1 cellular context compared by ENCODE assay signal in the genomic region with DNA sequence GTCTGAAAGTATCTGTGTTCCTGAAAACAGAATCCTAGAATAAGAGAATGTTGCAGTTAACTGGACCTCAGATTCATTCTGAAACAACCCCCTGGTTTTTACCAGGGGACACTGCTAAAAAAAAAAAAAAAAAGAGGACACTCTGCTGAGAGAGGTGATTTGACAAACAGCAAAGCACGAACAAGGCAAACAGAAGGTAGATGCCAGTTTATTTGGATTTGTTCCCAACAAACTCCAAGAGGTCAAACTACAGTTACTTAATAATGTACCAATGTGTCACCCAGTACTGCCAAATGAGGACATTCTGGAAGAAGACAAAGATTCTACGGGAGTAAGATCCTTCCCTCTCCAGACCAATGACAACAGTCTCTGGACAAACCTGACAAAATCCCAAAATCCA.
TF ChIP-seq lines count a peak whose summit lies in the region.

No MANE protein-coding gene starts in this region.

TF ChIP-seq in HepG2, 621 proteins besides CTCF, POLR2A, EP300 and RAD21:
- TF ChIP-seq, protein P1, sequence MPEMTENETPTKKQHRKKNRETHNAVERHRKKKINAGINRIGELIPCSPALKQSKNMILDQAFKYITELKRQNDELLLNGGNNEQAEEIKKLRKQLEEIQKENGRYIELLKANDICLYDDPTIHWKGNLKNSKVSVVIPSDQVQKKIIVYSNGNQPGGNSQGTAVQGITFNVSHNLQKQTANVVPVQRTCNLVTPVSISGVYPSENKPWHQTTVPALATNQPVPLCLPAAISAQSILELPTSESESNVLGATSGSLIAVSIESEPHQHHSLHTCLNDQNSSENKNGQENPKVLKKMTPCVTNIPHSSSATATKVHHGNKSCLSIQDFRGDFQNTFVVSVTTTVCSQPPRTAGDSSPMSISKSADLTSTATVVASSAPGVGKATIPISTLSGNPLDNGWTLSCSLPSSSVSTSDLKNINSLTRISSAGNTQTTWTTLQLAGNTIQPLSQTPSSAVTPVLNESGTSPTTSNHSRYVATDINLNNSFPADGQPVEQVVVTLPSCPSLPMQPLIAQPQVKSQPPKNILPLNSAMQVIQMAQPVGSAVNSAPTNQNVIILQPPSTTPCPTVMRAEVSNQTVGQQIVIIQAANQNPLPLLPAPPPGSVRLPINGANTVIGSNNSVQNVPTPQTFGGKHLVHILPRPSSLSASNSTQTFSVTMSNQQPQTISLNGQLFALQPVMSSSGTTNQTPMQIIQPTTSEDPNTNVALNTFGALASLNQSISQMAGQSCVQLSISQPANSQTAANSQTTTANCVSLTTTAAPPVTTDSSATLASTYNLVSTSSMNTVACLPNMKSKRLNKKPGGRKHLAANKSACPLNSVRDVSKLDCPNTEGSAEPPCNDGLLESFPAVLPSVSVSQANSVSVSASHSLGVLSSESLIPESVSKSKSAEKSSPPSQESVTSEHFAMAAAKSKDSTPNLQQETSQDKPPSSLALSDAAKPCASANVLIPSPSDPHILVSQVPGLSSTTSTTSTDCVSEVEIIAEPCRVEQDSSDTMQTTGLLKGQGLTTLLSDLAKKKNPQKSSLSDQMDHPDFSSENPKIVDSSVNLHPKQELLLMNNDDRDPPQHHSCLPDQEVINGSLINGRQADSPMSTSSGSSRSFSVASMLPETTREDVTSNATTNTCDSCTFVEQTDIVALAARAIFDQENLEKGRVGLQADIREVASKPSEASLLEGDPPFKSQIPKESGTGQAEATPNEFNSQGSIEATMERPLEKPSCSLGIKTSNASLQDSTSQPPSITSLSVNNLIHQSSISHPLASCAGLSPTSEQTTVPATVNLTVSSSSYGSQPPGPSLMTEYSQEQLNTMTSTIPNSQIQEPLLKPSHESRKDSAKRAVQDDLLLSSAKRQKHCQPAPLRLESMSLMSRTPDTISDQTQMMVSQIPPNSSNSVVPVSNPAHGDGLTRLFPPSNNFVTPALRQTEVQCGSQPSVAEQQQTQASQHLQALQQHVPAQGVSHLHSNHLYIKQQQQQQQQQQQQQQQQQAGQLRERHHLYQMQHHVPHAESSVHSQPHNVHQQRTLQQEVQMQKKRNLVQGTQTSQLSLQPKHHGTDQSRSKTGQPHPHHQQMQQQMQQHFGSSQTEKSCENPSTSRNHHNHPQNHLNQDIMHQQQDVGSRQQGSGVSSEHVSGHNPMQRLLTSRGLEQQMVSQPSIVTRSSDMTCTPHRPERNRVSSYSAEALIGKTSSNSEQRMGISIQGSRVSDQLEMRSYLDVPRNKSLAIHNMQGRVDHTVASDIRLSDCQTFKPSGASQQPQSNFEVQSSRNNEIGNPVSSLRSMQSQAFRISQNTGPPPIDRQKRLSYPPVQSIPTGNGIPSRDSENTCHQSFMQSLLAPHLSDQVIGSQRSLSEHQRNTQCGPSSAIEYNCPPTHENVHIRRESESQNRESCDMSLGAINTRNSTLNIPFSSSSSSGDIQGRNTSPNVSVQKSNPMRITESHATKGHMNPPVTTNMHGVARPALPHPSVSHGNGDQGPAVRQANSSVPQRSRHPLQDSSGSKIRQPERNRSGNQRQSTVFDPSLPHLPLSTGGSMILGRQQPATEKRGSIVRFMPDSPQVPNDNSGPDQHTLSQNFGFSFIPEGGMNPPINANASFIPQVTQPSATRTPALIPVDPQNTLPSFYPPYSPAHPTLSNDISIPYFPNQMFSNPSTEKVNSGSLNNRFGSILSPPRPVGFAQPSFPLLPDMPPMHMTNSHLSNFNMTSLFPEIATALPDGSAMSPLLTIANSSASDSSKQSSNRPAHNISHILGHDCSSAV (CRISPR knock-in tag; IDR thresholded peaks at IDR 0.05; ENCODE audit: borderline replicate concordance), result no peak
- TF ChIP-seq ELF3 (CRISPR knock-in tag; IDR thresholded peaks at IDR 0.05), result no peak
- TF ChIP-seq KDM1A (CRISPR knock-in tag; IDR thresholded peaks at IDR 0.05), result no peak
- no peak for TF ChIP-seq CBX1 (IDR thresholded peaks at IDR 0.05; ENCODE audit: low read depth)
- no peak for TF ChIP-seq MEF2D (CRISPR knock-in tag; IDR thresholded peaks at IDR 0.05)
- TF ChIP-seq EZH2 (conservative IDR thresholded peaks at IDR 0.05; ENCODE audit: low read depth, low read length), result no peak
- 0 out of 2 replicates have a peak, but pooled peaks have one; percentile 10 for TF ChIP-seq RARA (CRISPR knock-in tag; IDR thresholded peaks at IDR 0.05)
- TF ChIP-seq KLF9 (CRISPR knock-in tag; IDR thresholded peaks at IDR 0.05; ENCODE audit: low read depth), result no peak
- no peak for TF ChIP-seq RBM22 (optimal IDR thresholded peaks at IDR 0.05; ENCODE audit: low read length)
- no peak for TF ChIP-seq ZBTB7B (CRISPR knock-in tag; IDR thresholded peaks at IDR 0.05)
- TF ChIP-seq, protein P2, sequence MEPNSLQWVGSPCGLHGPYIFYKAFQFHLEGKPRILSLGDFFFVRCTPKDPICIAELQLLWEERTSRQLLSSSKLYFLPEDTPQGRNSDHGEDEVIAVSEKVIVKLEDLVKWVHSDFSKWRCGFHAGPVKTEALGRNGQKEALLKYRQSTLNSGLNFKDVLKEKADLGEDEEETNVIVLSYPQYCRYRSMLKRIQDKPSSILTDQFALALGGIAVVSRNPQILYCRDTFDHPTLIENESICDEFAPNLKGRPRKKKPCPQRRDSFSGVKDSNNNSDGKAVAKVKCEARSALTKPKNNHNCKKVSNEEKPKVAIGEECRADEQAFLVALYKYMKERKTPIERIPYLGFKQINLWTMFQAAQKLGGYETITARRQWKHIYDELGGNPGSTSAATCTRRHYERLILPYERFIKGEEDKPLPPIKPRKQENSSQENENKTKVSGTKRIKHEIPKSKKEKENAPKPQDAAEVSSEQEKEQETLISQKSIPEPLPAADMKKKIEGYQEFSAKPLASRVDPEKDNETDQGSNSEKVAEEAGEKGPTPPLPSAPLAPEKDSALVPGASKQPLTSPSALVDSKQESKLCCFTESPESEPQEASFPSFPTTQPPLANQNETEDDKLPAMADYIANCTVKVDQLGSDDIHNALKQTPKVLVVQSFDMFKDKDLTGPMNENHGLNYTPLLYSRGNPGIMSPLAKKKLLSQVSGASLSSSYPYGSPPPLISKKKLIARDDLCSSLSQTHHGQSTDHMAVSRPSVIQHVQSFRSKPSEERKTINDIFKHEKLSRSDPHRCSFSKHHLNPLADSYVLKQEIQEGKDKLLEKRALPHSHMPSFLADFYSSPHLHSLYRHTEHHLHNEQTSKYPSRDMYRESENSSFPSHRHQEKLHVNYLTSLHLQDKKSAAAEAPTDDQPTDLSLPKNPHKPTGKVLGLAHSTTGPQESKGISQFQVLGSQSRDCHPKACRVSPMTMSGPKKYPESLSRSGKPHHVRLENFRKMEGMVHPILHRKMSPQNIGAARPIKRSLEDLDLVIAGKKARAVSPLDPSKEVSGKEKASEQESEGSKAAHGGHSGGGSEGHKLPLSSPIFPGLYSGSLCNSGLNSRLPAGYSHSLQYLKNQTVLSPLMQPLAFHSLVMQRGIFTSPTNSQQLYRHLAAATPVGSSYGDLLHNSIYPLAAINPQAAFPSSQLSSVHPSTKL (CRISPR knock-in tag; IDR thresholded peaks at IDR 0.05), result no peak
- TF ChIP-seq, protein P3, sequence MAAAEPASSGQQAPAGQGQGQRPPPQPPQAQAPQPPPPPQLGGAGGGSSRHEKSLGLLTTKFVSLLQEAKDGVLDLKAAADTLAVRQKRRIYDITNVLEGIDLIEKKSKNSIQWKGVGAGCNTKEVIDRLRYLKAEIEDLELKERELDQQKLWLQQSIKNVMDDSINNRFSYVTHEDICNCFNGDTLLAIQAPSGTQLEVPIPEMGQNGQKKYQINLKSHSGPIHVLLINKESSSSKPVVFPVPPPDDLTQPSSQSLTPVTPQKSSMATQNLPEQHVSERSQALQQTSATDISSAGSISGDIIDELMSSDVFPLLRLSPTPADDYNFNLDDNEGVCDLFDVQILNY (CRISPR knock-in tag; conservative IDR thresholded peaks at IDR 0.05), result no peak
- TF ChIP-seq ZFP1 (CRISPR knock-in tag; IDR thresholded peaks at IDR 0.05), result no peak
- TF ChIP-seq CCDC6 (CRISPR knock-in tag; IDR thresholded peaks at IDR 0.05), result no peak
- TF ChIP-seq PRMT3 (CRISPR knock-in tag; IDR thresholded peaks at IDR 0.05; ENCODE audit: borderline replicate concordance, low read depth), result no peak
- TF ChIP-seq CBFB (CRISPR knock-in tag; IDR thresholded peaks at IDR 0.05), result no peak
- no peak for TF ChIP-seq ZNF570 (CRISPR knock-in tag; IDR thresholded peaks at IDR 0.05; ENCODE audit: borderline replicate concordance)
- no peak for TF ChIP-seq KDM5B (CRISPR knock-in tag; IDR thresholded peaks at IDR 0.05; ENCODE audit: borderline replicate concordance)
- TF ChIP-seq ZNF567 (CRISPR knock-in tag; IDR thresholded peaks at IDR 0.05; ENCODE audit: borderline replicate concordance), result no peak
- TF ChIP-seq LCORL (IDR thresholded peaks at IDR 0.05), result no peak
- TF ChIP-seq LCORL (CRISPR knock-in tag; IDR thresholded peaks at IDR 0.05), result peak; percentile 61
- TF ChIP-seq, protein P4, sequence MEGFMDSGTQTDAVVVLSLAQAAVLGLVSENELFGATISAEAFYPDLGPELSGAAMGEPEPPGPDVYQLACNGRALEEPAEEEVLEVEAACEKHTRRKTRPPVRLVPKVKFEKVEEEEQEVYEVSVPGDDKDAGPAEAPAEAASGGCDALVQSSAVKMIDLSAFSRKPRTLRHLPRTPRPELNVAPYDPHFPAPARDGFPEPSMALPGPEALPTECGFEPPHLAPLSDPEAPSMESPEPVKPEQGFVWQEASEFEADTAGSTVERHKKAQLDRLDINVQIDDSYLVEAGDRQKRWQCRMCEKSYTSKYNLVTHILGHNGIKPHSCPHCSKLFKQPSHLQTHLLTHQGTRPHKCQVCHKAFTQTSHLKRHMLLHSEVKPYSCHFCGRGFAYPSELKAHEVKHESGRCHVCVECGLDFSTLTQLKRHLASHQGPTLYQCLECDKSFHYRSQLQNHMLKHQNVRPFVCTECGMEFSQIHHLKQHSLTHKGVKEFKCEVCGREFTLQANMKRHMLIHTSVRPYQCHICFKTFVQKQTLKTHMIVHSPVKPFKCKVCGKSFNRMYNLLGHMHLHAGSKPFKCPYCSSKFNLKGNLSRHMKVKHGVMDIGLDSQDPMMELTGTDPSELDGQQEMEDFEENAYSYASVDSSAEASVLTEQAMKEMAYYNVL (CRISPR knock-in tag; IDR thresholded peaks at IDR 0.05; ENCODE audit: borderline replicate concordance), result no peak
- TF ChIP-seq FIP1L1 (IDR thresholded peaks at IDR 0.05; ENCODE audit: borderline replicate concordance, insufficient read depth, low read depth, low read length), result no peak
- no peak for TF ChIP-seq FOXP1 (IDR thresholded peaks at IDR 0.05)
- TF ChIP-seq FOXP1 (CRISPR knock-in tag; IDR thresholded peaks at IDR 0.05), result peak; percentile 31; the same call in 1 of the 2 replicates
- no peak for TF ChIP-seq ZBTB20 (CRISPR knock-in tag; IDR thresholded peaks at IDR 0.05; ENCODE audit: borderline replicate concordance, low read depth)
- TF ChIP-seq, protein P5, sequence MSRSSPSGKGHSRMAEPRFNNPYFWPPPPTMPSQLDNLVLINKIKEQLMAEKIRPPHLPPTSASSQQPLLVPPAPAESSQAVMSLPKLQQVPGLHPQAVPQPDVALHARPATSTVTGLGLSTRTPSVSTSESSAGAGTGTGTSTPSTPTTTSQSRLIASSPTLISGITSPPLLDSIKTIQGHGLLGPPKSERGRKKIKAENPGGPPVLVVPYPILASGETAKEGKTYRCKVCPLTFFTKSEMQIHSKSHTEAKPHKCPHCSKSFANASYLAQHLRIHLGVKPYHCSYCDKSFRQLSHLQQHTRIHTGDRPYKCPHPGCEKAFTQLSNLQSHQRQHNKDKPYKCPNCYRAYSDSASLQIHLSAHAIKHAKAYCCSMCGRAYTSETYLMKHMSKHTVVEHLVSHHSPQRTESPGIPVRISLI (CRISPR knock-in tag; IDR thresholded peaks at IDR 0.05; ENCODE audit: borderline replicate concordance), result peak; percentile 69; the same call in 1 of the 2 replicates
- no peak for TF ChIP-seq MEIS2 (CRISPR knock-in tag; IDR thresholded peaks at IDR 0.05)
- no peak for TF ChIP-seq YY1 (IDR thresholded peaks at IDR 0.05; ENCODE audit: insufficient read depth, insufficient replicate concordance, low read depth, low read length)
- no peak for TF ChIP-seq DNMT3B (CRISPR knock-in tag; conservative IDR thresholded peaks at IDR 0.05)
- no peak for TF ChIP-seq MIER2 (CRISPR knock-in tag; IDR thresholded peaks at IDR 0.05)
- no peak for TF ChIP-seq FOXC1 (CRISPR knock-in tag; IDR thresholded peaks at IDR 0.05; ENCODE audit: borderline replicate concordance)
- TF ChIP-seq SOX13 (IDR thresholded peaks at IDR 0.05), result no peak
- peak in 1 of 2 experiments; percentile 31; a peak in 1 of 4 replicates for TF ChIP-seq SOX13 (CRISPR knock-in tag; conservative IDR thresholded peaks at IDR 0.05 in 1 of 2, IDR thresholded peaks at IDR 0.05 in 1 of 2)
- TF ChIP-seq, protein P6, sequence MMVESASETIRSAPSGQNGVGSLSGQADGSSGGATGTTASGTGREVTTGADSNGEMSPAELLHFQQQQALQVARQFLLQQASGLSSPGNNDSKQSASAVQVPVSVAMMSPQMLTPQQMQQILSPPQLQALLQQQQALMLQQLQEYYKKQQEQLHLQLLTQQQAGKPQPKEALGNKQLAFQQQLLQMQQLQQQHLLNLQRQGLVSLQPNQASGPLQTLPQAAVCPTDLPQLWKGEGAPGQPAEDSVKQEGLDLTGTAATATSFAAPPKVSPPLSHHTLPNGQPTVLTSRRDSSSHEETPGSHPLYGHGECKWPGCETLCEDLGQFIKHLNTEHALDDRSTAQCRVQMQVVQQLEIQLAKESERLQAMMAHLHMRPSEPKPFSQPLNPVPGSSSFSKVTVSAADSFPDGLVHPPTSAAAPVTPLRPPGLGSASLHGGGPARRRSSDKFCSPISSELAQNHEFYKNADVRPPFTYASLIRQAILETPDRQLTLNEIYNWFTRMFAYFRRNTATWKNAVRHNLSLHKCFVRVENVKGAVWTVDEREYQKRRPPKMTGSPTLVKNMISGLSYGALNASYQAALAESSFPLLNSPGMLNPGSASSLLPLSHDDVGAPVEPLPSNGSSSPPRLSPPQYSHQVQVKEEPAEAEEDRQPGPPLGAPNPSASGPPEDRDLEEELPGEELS (CRISPR knock-in tag; IDR thresholded peaks at IDR 0.05), result no peak; the same call in 1 of the 2 replicates
- TF ChIP-seq ATF1 (CRISPR knock-in tag; IDR thresholded peaks at IDR 0.05), result 0 out of 2 replicates have a peak, but pooled peaks have one; percentile 29
- no peak for TF ChIP-seq ELF1 (CRISPR knock-in tag; IDR thresholded peaks at IDR 0.05)
- TF ChIP-seq, protein P7, sequence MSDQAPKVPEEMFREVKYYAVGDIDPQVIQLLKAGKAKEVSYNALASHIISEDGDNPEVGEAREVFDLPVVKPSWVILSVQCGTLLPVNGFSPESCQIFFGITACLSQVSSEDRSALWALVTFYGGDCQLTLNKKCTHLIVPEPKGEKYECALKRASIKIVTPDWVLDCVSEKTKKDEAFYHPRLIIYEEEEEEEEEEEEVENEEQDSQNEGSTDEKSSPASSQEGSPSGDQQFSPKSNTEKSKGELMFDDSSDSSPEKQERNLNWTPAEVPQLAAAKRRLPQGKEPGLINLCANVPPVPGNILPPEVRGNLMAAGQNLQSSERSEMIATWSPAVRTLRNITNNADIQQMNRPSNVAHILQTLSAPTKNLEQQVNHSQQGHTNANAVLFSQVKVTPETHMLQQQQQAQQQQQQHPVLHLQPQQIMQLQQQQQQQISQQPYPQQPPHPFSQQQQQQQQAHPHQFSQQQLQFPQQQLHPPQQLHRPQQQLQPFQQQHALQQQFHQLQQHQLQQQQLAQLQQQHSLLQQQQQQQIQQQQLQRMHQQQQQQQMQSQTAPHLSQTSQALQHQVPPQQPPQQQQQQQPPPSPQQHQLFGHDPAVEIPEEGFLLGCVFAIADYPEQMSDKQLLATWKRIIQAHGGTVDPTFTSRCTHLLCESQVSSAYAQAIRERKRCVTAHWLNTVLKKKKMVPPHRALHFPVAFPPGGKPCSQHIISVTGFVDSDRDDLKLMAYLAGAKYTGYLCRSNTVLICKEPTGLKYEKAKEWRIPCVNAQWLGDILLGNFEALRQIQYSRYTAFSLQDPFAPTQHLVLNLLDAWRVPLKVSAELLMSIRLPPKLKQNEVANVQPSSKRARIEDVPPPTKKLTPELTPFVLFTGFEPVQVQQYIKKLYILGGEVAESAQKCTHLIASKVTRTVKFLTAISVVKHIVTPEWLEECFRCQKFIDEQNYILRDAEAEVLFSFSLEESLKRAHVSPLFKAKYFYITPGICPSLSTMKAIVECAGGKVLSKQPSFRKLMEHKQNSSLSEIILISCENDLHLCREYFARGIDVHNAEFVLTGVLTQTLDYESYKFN (CRISPR knock-in tag; conservative IDR thresholded peaks at IDR 0.05), result peak; percentile 28; the same call in 1 of the 2 replicates
